ENCODE assay signal across 8 cellular contexts in the genomic region with DNA sequence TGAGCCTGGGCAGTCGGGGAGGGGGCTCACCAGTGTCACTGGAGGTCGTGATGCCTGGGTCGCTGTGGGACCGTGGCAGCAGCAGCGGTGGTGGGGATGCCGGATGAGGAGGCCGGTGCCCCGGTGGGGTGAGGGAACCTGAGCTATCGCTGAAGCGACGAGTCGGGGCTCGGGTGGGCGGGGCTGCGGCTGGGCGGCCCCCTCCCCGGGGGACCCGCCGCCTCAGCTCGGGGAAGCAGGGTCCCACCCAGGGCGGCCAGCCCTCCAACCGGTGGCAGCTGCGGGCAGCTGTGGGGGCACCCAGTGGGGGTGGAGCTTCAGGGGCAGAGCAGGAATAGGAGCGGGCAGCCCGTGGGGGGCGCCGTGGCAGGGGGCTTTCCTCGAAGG. TPM values are rescaled to one million over a fixed set of nuclear protein-coding genes. Genes with fewer than 3 reads are reported as not detected.
DNase-seq lines count a peak whose midpoint lies in the region; ATAC-seq and TF ChIP-seq lines count a peak whose summit lies in the region.
"Had no signal": no experiment of that assay in that cellular context is flagged by ENCODE, and none has a peak within 500 bp of the region (broad histone marks: within the 10 kb centered on the region; RNA-seq: fewer than 3 reads in every experiment).

No MANE protein-coding gene starts in this region.

- peaks cover 8% of the 10 kb centered on the region for H3K36me3 Mint-ChIP-seq in stimulated activated naive CD8-positive, alpha-beta T cell treated with anti-CD3 and anti-CD28 coated beads, Interleukin-15, Interleukin-2, amounts not matched to agents 100 ng/mL and 50 ng/mL, for 24 hours (ENCODE audit: low read depth)

- intact Hi-C loops in dorsolateral prefrontal cortex (cut with DNase I), result loop anchor here (1.0 to 5.0 kb wide), 3 partner anchors 71 to 342 kb away; a partner anchor contains a TSS

- H3K27me3 ChIP-seq in dorsolateral prefrontal cortex, result no peaks in the 10 kb centered on the region

- ATAC-seq in GM19438 (IDR thresholded peaks at IDR 0.05; ENCODE audit: low read depth, unreplicated experiment), result peak; percentile 10
- peak; percentile 17 for ATAC-seq in HG03354 (IDR thresholded peaks at IDR 0.05; ENCODE audit: poor library complexity, severe bottlenecking, unreplicated experiment)

- DNase-seq in dorsolateral prefrontal cortex, result no peak
- no peak for DNase-seq in NOMO-1 treated with dmso at 0.1 percent for 144 hours (lab: John Stamatoyannopoulos, UW; ENCODE audit: unreplicated experiment)
- no peak for DNase-seq in epidermal melanocyte (ENCODE audit: insufficient read length, low spot score)
- DNase-seq in kidney tubule cell (ENCODE audit: low spot score), result no peak

- H3K9me3 Mint-ChIP-seq in stimulated activated naive CD8-positive, alpha-beta T cell treated with anti-CD3 and anti-CD28 coated beads, Interleukin-15, Interleukin-2, amounts not matched to agents 100 ng/mL and 50 ng/mL, for 24 hours, result no peaks in the 10 kb centered on the region

- no peak overlapping the region for H3K27ac Mint-ChIP-seq in stimulated activated naive CD8-positive, alpha-beta T cell treated with anti-CD3 and anti-CD28 coated beads, Interleukin-15, Interleukin-2, amounts not matched to agents 100 ng/mL and 50 ng/mL, for 24 hours

- H3K4me1 Mint-ChIP-seq in stimulated activated naive CD8-positive, alpha-beta T cell treated with anti-CD3 and anti-CD28 coated beads, Interleukin-15, Interleukin-2, amounts not matched to agents 100 ng/mL and 50 ng/mL, for 24 hours (ENCODE audit: low read depth), result peaks cover 32% of the 10 kb centered on the region

- H3K27me3 Mint-ChIP-seq in stimulated activated naive CD8-positive, alpha-beta T cell treated with anti-CD3 and anti-CD28 coated beads, Interleukin-15, Interleukin-2, amounts not matched to agents 100 ng/mL and 50 ng/mL, for 24 hours, result no peaks in the 10 kb centered on the region

- no peak for TF ChIP-seq CTCF in dorsolateral prefrontal cortex (IDR thresholded peaks at IDR 0.05 in 54 of 56, conservative IDR thresholded peaks at IDR 0.05 in 2 of 56; ENCODE audit: low read depth in 1 of 56, partially characterized antibody in 56 of 56)

- H3K27ac ChIP-seq in dorsolateral prefrontal cortex, result peak overlapping the region in 48 of 59 donors; percentile 6 to 89 (median 71)
- H3K27ac ChIP-seq: SK-N-MC had no signal

- peak overlapping the region; percentile 63 for H3K4me3 Mint-ChIP-seq in stimulated activated naive CD8-positive, alpha-beta T cell treated with anti-CD3 and anti-CD28 coated beads, Interleukin-15, Interleukin-2, amounts not matched to agents 100 ng/mL and 50 ng/mL, for 24 hours

- peak overlapping the region in 51 of 59 donors; percentile 3 to 53 (median 28) for H3K4me3 ChIP-seq in dorsolateral prefrontal cortex
- H3K4me3 ChIP-seq: SK-N-MC had no signal

RNA-seq across cellular contexts. Expression of a gene that starts 5.0 kb away (rescaled TPM):
- 10 to 100 TPM; 28.2 to 75.1 (median 42.6) TPM for total RNA-seq in dorsolateral prefrontal cortex

RNA-seq across cellular contexts. Expression of a gene that starts 11.9 kb away (rescaled TPM):
- 10 to 100 TPM; 40.4 to 73.3 (median 49.7) TPM for total RNA-seq in dorsolateral prefrontal cortex

RNA-seq across cellular contexts. Expression of a gene that starts 23.1 kb away (rescaled TPM):
- total RNA-seq in dorsolateral prefrontal cortex, result 10 to 100 TPM; 24.7 to 58.5 (median 39.4) TPM

RNA-seq across cellular contexts. Expression of a gene that starts 27.0 kb away (rescaled TPM):
- 10 to 100 TPM in 94 of 120 experiments, 1 to 10 TPM in 26; 6.0 to 24.1 (median 11.7) TPM for total RNA-seq in dorsolateral prefrontal cortex

RNA-seq across cellular contexts. Expression of a gene that starts 41.7 kb away (rescaled TPM):
- total RNA-seq in dorsolateral prefrontal cortex, result 10 to 100 TPM; 13.5 to 26.7 (median 20.0) TPM
